Comparison of ENCODE assay signal across 18 cellular contexts in the genomic region with DNA sequence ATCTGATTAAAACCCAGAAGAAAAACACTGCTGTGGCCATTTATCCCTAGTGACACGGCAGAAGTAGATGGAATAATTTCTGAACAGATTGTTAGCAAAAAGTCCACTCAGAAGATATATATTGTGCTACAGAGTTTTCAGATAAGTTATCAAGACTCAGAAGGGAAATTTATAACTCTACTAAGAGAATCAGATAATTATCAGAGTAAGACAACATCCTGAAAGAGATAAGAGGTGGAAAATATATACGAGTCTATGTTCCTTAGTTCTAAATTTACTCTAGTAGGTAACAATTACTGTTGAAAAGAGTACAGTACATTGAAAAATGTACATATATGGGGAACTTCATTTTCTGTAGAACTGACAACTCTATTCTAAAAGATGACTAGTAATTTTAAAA.
A peak's percentile ranks its signal among the peaks of the same experiment; 100 is the strongest.
DNase-seq lines count a peak whose midpoint lies in the region; ATAC-seq and TF ChIP-seq lines count a peak whose summit lies in the region.
"Had no signal": no experiment of that assay in that cellular context is flagged by ENCODE, and none has a peak within 500 bp of the region (broad histone marks: within the 10 kb centered on the region; RNA-seq: fewer than 3 reads in every experiment).

No MANE protein-coding gene starts in this region.

- TF ChIP-seq EP300 in esophagus muscularis mucosa (IDR thresholded peaks at IDR 0.05): no peak

- no peak overlapping the region for H3K4me2 ChIP-seq in osteoblast (ENCODE audit: insufficient read depth, low read length)

- intact Hi-C loops in esophagus muscularis mucosa (cut with DNase I) (loop anchor here (5.0 kb wide), 1 partner anchor 61 kb away; no protein-coding TSS in a partner anchor), adrenal gland (cut with DNase I) (no loop called here)

- H3K79me2 ChIP-seq in ACC112 (ENCODE audit: control insufficient read depth, insufficient read depth, low read length, unreplicated experiment) (no peaks in the 10 kb centered on the region), osteoblast (ENCODE audit: insufficient read depth, low read length) (no peaks in the 10 kb centered on the region)

- TF ChIP-seq CTCF in esophagus muscularis mucosa (IDR thresholded peaks at IDR 0.05) (no peak), osteoblast (IDR thresholded peaks at IDR 0.05; ENCODE audit: extremely low read depth, low read depth, low read length) (no peak), adrenal gland (IDR thresholded peaks at IDR 0.05) (no peak)

- no peaks in the 10 kb centered on the region for H4K20me1 ChIP-seq in osteoblast (ENCODE audit: insufficient read depth, low read length)

- ATAC-seq in HG02678 (IDR thresholded peaks at IDR 0.05; ENCODE audit: unreplicated experiment): no peak
- ATAC-seq: HCT116 had no signal

- 66% methylated on average over 2 of the region's 2 CpGs for WGBS in esophagus muscularis mucosa
- 16 to 23% (median 19%) methylated on average over 2 of the region's 2 CpGs for WGBS in adrenal gland, 4 donors

- H2AFZ ChIP-seq in ACC112 (ENCODE audit: low read length, unreplicated experiment): peak overlapping the region; percentile 42
- no peak overlapping the region for H2AFZ ChIP-seq in osteoblast (ENCODE audit: low read length)
- H2AFZ ChIP-seq: GM23248 had no signal

- H3K27me3 ChIP-seq in ACC112 (ENCODE audit: insufficient read depth, low read length) (no peaks in the 10 kb centered on the region), esophagus muscularis mucosa (no peaks in the 10 kb centered on the region), osteoblast (ENCODE audit: insufficient read depth, low read length) (no peaks in the 10 kb centered on the region), adrenal gland (no peaks in the 10 kb centered on the region)
- H3K27me3 ChIP-seq: SJCRH30 had no signal

- DNase-seq in amniotic epithelial cell (ENCODE audit: low read depth) (peak; percentile 4), esophagus muscularis mucosa (ENCODE audit: extremely low spot score) (no peak), osteoblast (ENCODE audit: insufficient read length, low spot score, missing footprints) (no peak), T-helper 2 cell (no peak), adrenal gland (no peak)
- no peak for DNase-seq in activated CD4-positive, alpha-beta T cell treated with anti-CD3 and anti-CD28 coated beads for 1 hour
- DNase-seq: Calu3, GF-D8, KG1, NCI-H187, NCI-H2107, NCI-H82, RPMI8226, SJCRH30 had no signal

- H3K4me1 ChIP-seq in ACC112 (ENCODE audit: control insufficient read depth, insufficient read depth, low read length, unreplicated experiment) (no peaks in the 10 kb centered on the region), esophagus muscularis mucosa (peaks cover 6 to 49% (median 30%) of the 10 kb centered on the region in 4 donors), osteoblast (ENCODE audit: insufficient read depth, low read length) (peaks cover 17% of the 10 kb centered on the region), adrenal gland (replicated peaks in 1 of 2) (peaks cover 7 to 22% of the 10 kb centered on the region in 2 donors)
- H3K4me1 ChIP-seq: SJCRH30 had no signal

- H3K9me3 ChIP-seq in esophagus muscularis mucosa: no peaks in the 10 kb centered on the region
- H3K9me3 ChIP-seq in osteoblast (ENCODE audit: low read depth, low read length): no peaks in the 10 kb centered on the region
- no peaks in the 10 kb centered on the region for H3K9me3 ChIP-seq in adrenal gland (replicated peaks in 1 of 3)
- H3K9me3 ChIP-seq: SJCRH30 had no signal

- TF ChIP-seq POLR2A in esophagus muscularis mucosa (IDR thresholded peaks at IDR 0.05; ENCODE audit: low read depth) (no peak), adrenal gland (IDR thresholded peaks at IDR 0.05) (no peak)

- H3K27ac ChIP-seq in ACC112 (ENCODE audit: low read depth, low read length) (no peak overlapping the region), esophagus muscularis mucosa (replicated peaks in 1 of 4) (peak overlapping the region; percentile 53 to 67 (median 58)), osteoblast (ENCODE audit: low read depth, low read length) (peak overlapping the region; percentile 84), adrenal gland (peak overlapping the region in 1 of 5 donors; percentile 6)
- H3K27ac ChIP-seq: SJCRH30 had no signal

- no peaks in the 10 kb centered on the region for H3K36me3 ChIP-seq in ACC112 (ENCODE audit: insufficient read depth, low read length)
- H3K36me3 ChIP-seq in esophagus muscularis mucosa: no peaks in the 10 kb centered on the region
- no peaks in the 10 kb centered on the region for H3K36me3 ChIP-seq in osteoblast (ENCODE audit: insufficient read depth, low read length)
- H3K36me3 ChIP-seq in adrenal gland (replicated peaks in 1 of 2): no peaks in the 10 kb centered on the region
- H3K36me3 ChIP-seq: SJCRH30 had no signal

- H3K4me3 ChIP-seq in ACC112 (ENCODE audit: low read depth, low read length): no peak overlapping the region
- H3K4me3 ChIP-seq in esophagus muscularis mucosa: no peak overlapping the region
- no peak overlapping the region for H3K4me3 ChIP-seq in osteoblast (ENCODE audit: insufficient read depth, low read length)
- no peak overlapping the region for H3K4me3 ChIP-seq in adrenal gland
- H3K4me3 ChIP-seq: GM23248, SJCRH30 had no signal
